In genomic region chr15:28714176-28714575, GRCh38 we compare ENCODE assay signal across 3 cellular contexts. TPM values are rescaled to one million over a fixed set of nuclear protein-coding genes. Genes with fewer than 3 reads are reported as not detected.
"Had no signal": no experiment of that assay in that cellular context is flagged by ENCODE, and none has a peak within 500 bp of the region (broad histone marks: within the 10 kb centered on the region; RNA-seq: fewer than 3 reads in every experiment).

No MANE protein-coding gene starts in this region.

RNA-seq across cellular contexts. Expression of gene GOLGA8M, which starts 2.0 kb away (rescaled TPM):
- total RNA-seq: hepatocyte, suprapubic skin had no signal
- polyA plus RNA-seq: hepatocyte, smooth muscle cell had no signal
